17 cellular contexts compared by ENCODE assay signal in the genomic region with DNA sequence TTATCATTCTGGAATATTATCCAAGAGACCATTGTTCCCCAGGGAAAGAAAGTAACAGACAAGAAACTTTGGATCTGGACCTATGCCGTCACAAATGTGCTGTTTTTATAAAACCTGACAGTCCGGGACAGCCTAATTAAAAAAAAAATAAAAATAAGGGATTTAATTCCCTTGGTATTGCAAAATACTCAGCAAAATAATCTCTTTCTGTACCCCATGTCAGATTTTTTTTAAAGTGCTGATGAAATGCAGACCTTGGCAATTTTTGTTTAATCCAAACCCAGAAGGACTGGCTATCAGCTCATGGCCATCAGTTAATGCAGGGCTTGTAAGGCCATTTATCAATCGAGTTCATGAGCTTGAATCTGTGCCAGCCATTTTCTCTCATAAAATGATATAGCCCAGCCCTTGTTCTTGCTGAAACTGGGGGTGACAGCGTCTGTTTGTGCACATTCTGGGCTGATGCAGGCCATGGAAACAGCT.
DNase-seq lines count a peak whose midpoint lies in the region; ATAC-seq and TF ChIP-seq lines count a peak whose summit lies in the region.
"Had no signal": no experiment of that assay in that cellular context is flagged by ENCODE, and none has a peak within 500 bp of the region (broad histone marks: within the 10 kb centered on the region; RNA-seq: fewer than 3 reads in every experiment).

No MANE protein-coding gene starts in this region.

- intact Hi-C loops in body of pancreas (cut with DNase I), result no loop called here

- H3K9me3 ChIP-seq in BE2C (no peaks in the 10 kb centered on the region), body of pancreas (no peaks in the 10 kb centered on the region), gastroesophageal sphincter (no peaks in the 10 kb centered on the region)
- H3K9me3 ChIP-seq: BLaER1, HAP-1 had no signal

- peaks cover 45% of the 10 kb centered on the region for H3K4me1 Mint-ChIP-seq in mesothelial cell of epicardium

- H3K27me3 Mint-ChIP-seq in mesothelial cell of epicardium (ENCODE audit: low read depth), result no peaks in the 10 kb centered on the region

- DNase-seq in BE2C (peak; percentile 86), body of pancreas (peak in 1 of 4 donors; percentile 22), mesothelial cell of epicardium (ENCODE audit: low spot score in 2 of 2, unreplicated experiment in 2 of 2) (no peak), activated gamma-delta T cell (lab: John Stamatoyannopoulos, UW) (no peak), erythroblast (lab: John Stamatoyannopoulos, UW) (no peak), NCI-H2029 treated with DMSO at 0.1 percent for 48 hours (lab: John Stamatoyannopoulos, UW) (no peak), occipital lobe (lab: John Stamatoyannopoulos, UW) (no peak)
- DNase-seq: CD8-positive, alpha-beta T cell; DMS79; NCI-H1048; NCI-H1436 treated with DMSO at 0.1 percent for 48 hours; NCI-H2081; NCI-H510A; NCI-H82 had no signal

- H3K27me3 ChIP-seq in BE2C (no peaks in the 10 kb centered on the region), body of pancreas (no peaks in the 10 kb centered on the region), gastroesophageal sphincter (no peaks in the 10 kb centered on the region)
- H3K27me3 ChIP-seq: BLaER1 had no signal

- H3K27ac ChIP-seq in body of pancreas (no peak overlapping the region), gastroesophageal sphincter (peak overlapping the region in 2 of 4 donors; percentile 41 to 56)
- H3K27ac ChIP-seq: BLaER1 had no signal

- H3K36me3 Mint-ChIP-seq in mesothelial cell of epicardium, result no peaks in the 10 kb centered on the region
- H3K36me3 Mint-ChIP-seq: CD8-positive, alpha-beta T cell had no signal

- no peaks in the 10 kb centered on the region for H3K36me3 ChIP-seq in BE2C
- H3K36me3 ChIP-seq in body of pancreas (replicated peaks in 1 of 2; ENCODE audit: insufficient read depth in 1 of 2, low read depth in 2 of 2), result no peaks in the 10 kb centered on the region
- H3K36me3 ChIP-seq in gastroesophageal sphincter, result no peaks in the 10 kb centered on the region
- H3K36me3 ChIP-seq: BLaER1, HAP-1 had no signal

- H3K9me3 Mint-ChIP-seq in mesothelial cell of epicardium, result peaks cover 14% of the 10 kb centered on the region
- H3K9me3 Mint-ChIP-seq: CD8-positive, alpha-beta T cell had no signal

- peak overlapping the region; percentile 36 for H3K27ac Mint-ChIP-seq in mesothelial cell of epicardium
- H3K27ac Mint-ChIP-seq: CD8-positive, alpha-beta T cell had no signal

- H3K4me3 ChIP-seq in BE2C (ENCODE audit: low read depth, low read length), result peak overlapping the region; percentile 38
- H3K4me3 ChIP-seq in body of pancreas, result no peak overlapping the region
- H3K4me3 ChIP-seq in gastroesophageal sphincter, result no peak overlapping the region
- H3K4me3 ChIP-seq: BLaER1, HAP-1 had no signal

- H3K4me1 ChIP-seq in BE2C (peaks cover 28% of the 10 kb centered on the region), body of pancreas (no peaks in the 10 kb centered on the region), gastroesophageal sphincter (peaks cover 0 to 22% (median 0%) of the 10 kb centered on the region in 3 donors)
- H3K4me1 ChIP-seq: HAP-1 had no signal

- 30 to 32% methylated on average over 4 of the region's 4 CpGs for WGBS in body of pancreas, 2 donors
- whole genome bisulfite sequencing in gastroesophageal sphincter (ENCODE audit: low coverage in 1 of 2), 2 donors, result 21 to 36% methylated on average over 3 to 4 of the region's 4 CpGs

- TF ChIP-seq CTCF in BE2C (IDR thresholded peaks at IDR 0.05; ENCODE audit: low read depth, low read length) (no peak), body of pancreas (IDR thresholded peaks at IDR 0.05) (no peak), gastroesophageal sphincter (IDR thresholded peaks at IDR 0.05) (no peak), mesothelial cell of epicardium (IDR thresholded peaks at IDR 0.05; ENCODE audit: unreplicated experiment) (no peak)

- TF ChIP-seq POLR2A in body of pancreas (IDR thresholded peaks at IDR 0.05), result no peak
- TF ChIP-seq POLR2A in gastroesophageal sphincter (IDR thresholded peaks at IDR 0.05), result no peak
- TF ChIP-seq POLR2A in erythroblast (IDR thresholded peaks at IDR 0.05; ENCODE audit: low read length), result no peak

- ATAC-seq in body of pancreas, result peak; percentile 55
- ATAC-seq in gastroesophageal sphincter, result peak; percentile 46

- no peak for TF ChIP-seq EP300 in gastroesophageal sphincter (IDR thresholded peaks at IDR 0.05)

- no peak overlapping the region for H3K4me3 Mint-ChIP-seq in mesothelial cell of epicardium
- H3K4me3 Mint-ChIP-seq: CD8-positive, alpha-beta T cell had no signal
